Comparison of ENCODE assay signal across 24 cellular contexts in genomic region chr10:131174211-131174565, GRCh38.
DNase-seq lines count a peak whose midpoint lies in the region; ATAC-seq, FAIRE-seq and TF ChIP-seq lines count a peak whose summit lies in the region.
"Had no signal": no experiment of that assay in that cellular context is flagged by ENCODE, and none has a peak within 500 bp of the region (broad histone marks: within the 10 kb centered on the region; RNA-seq: fewer than 3 reads in every experiment).

No MANE protein-coding gene starts in this region.

- H3K36me3 ChIP-seq in H7 (replicated peaks; ENCODE audit: control insufficient read depth, insufficient read depth, low read length) = no peaks in the 10 kb centered on the region
- no peaks in the 10 kb centered on the region for H3K36me3 ChIP-seq in H1 (ENCODE audit: control insufficient read depth in 2 of 4, insufficient read depth in 4 of 4, low read length in 3 of 4)
- H3K36me3 ChIP-seq in upper lobe of right lung = no peaks in the 10 kb centered on the region
- no peaks in the 10 kb centered on the region for H3K36me3 ChIP-seq in GM23248 (ENCODE audit: low read depth)
- H3K36me3 ChIP-seq: BE2C, SJSA1 had no signal

- no peaks in the 10 kb centered on the region for H3K23me2 ChIP-seq in H1 (ENCODE audit: low read depth, low read length)

- no peak overlapping the region for H3K23ac ChIP-seq in H1 (ENCODE audit: insufficient read length)

- H3K4me1 ChIP-seq in H1 (replicated peaks in 1 of 4; ENCODE audit: control insufficient read depth in 3 of 4, insufficient read depth in 4 of 4, low read length in 3 of 4) = peaks cover 0 to 2% (median 0%) of the 10 kb centered on the region in 4 experiments; a peak in 1 of 7 replicates
- no peaks in the 10 kb centered on the region for H3K4me1 ChIP-seq in upper lobe of right lung
- H3K4me1 ChIP-seq in GM23248 (ENCODE audit: insufficient read depth) = no peaks in the 10 kb centered on the region
- H3K4me1 ChIP-seq: BE2C, Caco-2, SJSA1 had no signal

- no peak overlapping the region for H2AK5ac ChIP-seq in H1 (ENCODE audit: low read depth, low read length)

- H2BK20ac ChIP-seq in H1 (ENCODE audit: low read length) = no peak overlapping the region

- H3K14ac ChIP-seq in H1 (ENCODE audit: insufficient read length) = no peak overlapping the region

- no peaks in the 10 kb centered on the region for H3K79me2 ChIP-seq in H1 (ENCODE audit: control insufficient read depth in 1 of 2, insufficient read depth in 2 of 2, low read length in 2 of 2)
- H3K79me2 ChIP-seq in GM23248 (ENCODE audit: insufficient read depth) = no peaks in the 10 kb centered on the region

- H4K91ac ChIP-seq in H1 (replicated peaks; ENCODE audit: insufficient read length, low read length) = no peak overlapping the region

- no peaks in the 10 kb centered on the region for H3K79me1 ChIP-seq in H1 (ENCODE audit: low read depth, low read length)

- no peak overlapping the region for H2BK15ac ChIP-seq in H1 (ENCODE audit: low read length)

- H3K4me2 ChIP-seq in H1 (ENCODE audit: insufficient read depth in 1 of 2, low read depth in 2 of 2, low read length in 2 of 2) (no peak overlapping the region), GM23248 (ENCODE audit: unreplicated experiment) (no peak overlapping the region)

- peak overlapping the region; percentile 74 for H4K8ac ChIP-seq in H1 (ENCODE audit: extremely low read depth, insufficient read depth, low read length)

- peaks cover 5% of the 10 kb centered on the region; the same call in 1 of the 2 replicates for H3F3A ChIP-seq in GM23248 (ENCODE audit: insufficient read depth)

- H3K56ac ChIP-seq in H1 (replicated peaks; ENCODE audit: insufficient read length, low read depth, low read length) = no peak overlapping the region

- WGBS in H1 (ENCODE audit: extremely low coverage in 1 of 2, insufficient coverage in 1 of 2, insufficient read length in 1 of 2, insufficient replicate concordance in 2 of 2, low coverage in 1 of 2, low lambda C conversion rate in 2 of 2, missing lambda C conversion rate in 1 of 2), 2 experiments = 91% methylated on average over 13 of the region's 13 CpGs; no CpG with 5 or more reads in 1 of the 2 experiments
- WGBS in GM23248 (ENCODE audit: low coverage in 1 of 2, low lambda C conversion rate in 2 of 2, missing lambda C conversion rate in 2 of 2), 2 experiments = 39 to 55% methylated on average over 11 to 13 of the region's 13 CpGs

- H4K5ac ChIP-seq in H1 (ENCODE audit: insufficient read length, low read depth, low read length) = no peak overlapping the region

- no peak for TF ChIP-seq EP300 in H1 (IDR thresholded peaks at IDR 0.05; ENCODE audit: borderline replicate concordance in 1 of 2, low read depth in 2 of 2, low read length in 2 of 2)

- no peak for TF ChIP-seq POLR2A in H1 (IDR thresholded peaks at IDR 0.05; ENCODE audit: control extremely low read depth in 1 of 2, low read depth in 2 of 2, low read length in 2 of 2)

- H3K27ac ChIP-seq in H1 (ENCODE audit: low read depth, low read length) (no peak overlapping the region; the same call in 1 of the 2 replicates), upper lobe of right lung (no peak overlapping the region), GM23248 (no peak overlapping the region)
- H3K27ac ChIP-seq: SJSA1 had no signal

- no peak overlapping the region for H2BK12ac ChIP-seq in H1 (ENCODE audit: low read depth, low read length)

- no peak overlapping the region for H3K18ac ChIP-seq in H1 (ENCODE audit: extremely low read depth, low read length)

- no peak overlapping the region for H2BK5ac ChIP-seq in H1 (ENCODE audit: low read depth, low read length)

- H3K9ac ChIP-seq in H1 (replicated peaks in 1 of 4; ENCODE audit: extremely low read depth in 1 of 4, low read depth in 3 of 4, low read length in 3 of 4) (no peak overlapping the region), GM23248 (no peak overlapping the region)

- H4K20me1 ChIP-seq in H1 (replicated peaks in 1 of 2; ENCODE audit: control insufficient read depth in 1 of 2, insufficient read depth in 2 of 2, low read length in 2 of 2) (peaks cover 0 to 5% of the 10 kb centered on the region in 2 experiments), GM23248 (ENCODE audit: insufficient read depth) (no peaks in the 10 kb centered on the region)

- peaks cover 0 to 9% of the 10 kb centered on the region in 2 experiments; a peak in 1 of 4 replicates for H3K9me3 ChIP-seq in H1 (ENCODE audit: insufficient read depth in 2 of 2, low read depth in 1 of 2, low read length in 1 of 2)
- no peaks in the 10 kb centered on the region for H3K9me3 ChIP-seq in upper lobe of right lung
- no peaks in the 10 kb centered on the region for H3K9me3 ChIP-seq in GM23248 (ENCODE audit: low read depth)
- H3K9me3 ChIP-seq: BE2C, Caco-2 had no signal

- H2AFZ ChIP-seq in H1 (ENCODE audit: low read length) (no peak overlapping the region), GM23248 (no peak overlapping the region)

- in situ Hi-C loops in GM23248 (cut with MboI) = no loop called here

- H3K4me3 ChIP-seq in H7 (ENCODE audit: insufficient read depth, low read depth, low read length) = no peak overlapping the region
- H3K4me3 ChIP-seq in H1 (ENCODE audit: extremely low read depth in 1 of 4, insufficient read depth in 2 of 4, low read depth in 3 of 4, low read length in 4 of 4) = no peak overlapping the region
- H3K4me3 ChIP-seq in upper lobe of right lung = no peak overlapping the region
- no peak overlapping the region for H3K4me3 ChIP-seq in GM23248
- H3K4me3 ChIP-seq: GM12878, SJSA1 had no signal

- no peaks in the 10 kb centered on the region for H3K9me2 ChIP-seq in GM23248 (ENCODE audit: insufficient read depth)

- DNase-seq in H7 = peak; percentile 64
- DNase-seq in H1 (ENCODE audit: low read depth in 1 of 2, low spot score in 2 of 2) = no peak
- peak; percentile 60 for DNase-seq in posterior vena cava (ENCODE audit: low spot score)
- DNase-seq in upper lobe of right lung = peak; percentile 38
- no peak for DNase-seq in activated naive CD4-positive, alpha-beta T cell treated with Interleukin-2 at 50 U/mL for 16 hours
- DNase-seq in GM23248 = no peak
- DNase-seq: BE2C; Caco-2; CD4-positive, alpha-beta T cell; DMS 273 treated with DMSO at 0.1 percent for 48 hours; DMS79 treated with DMSO at 0.1 percent for 48 hours; HCEC 1CT; Karpas-422; MV-4-11; NCI-H1694; NCI-H2081; NCI-H2171 treated with DMSO at 0.1 percent for 48 hours; NCI-H524 treated with DMSO at 0.1 percent for 48 hours; NCI-H82; OCI-M1 had no signal

- H3K4ac ChIP-seq in H1 (replicated peaks; ENCODE audit: insufficient read length, low read depth, low read length) = no peak overlapping the region

- intact Hi-C loops in posterior vena cava (cut with DNase I) = no loop called here
- intact Hi-C loops in upper lobe of right lung (cut with DNase I) = no loop called here

- TF ChIP-seq CTCF in H1 (IDR thresholded peaks at IDR 0.05; ENCODE audit: control extremely low read depth in 1 of 3, insufficient read depth in 1 of 3, low read depth in 1 of 3, low read length in 3 of 3) (no peak), upper lobe of right lung (IDR thresholded peaks at IDR 0.05) (no peak)

- no peak for ATAC-seq in upper lobe of right lung
- no peak for ATAC-seq in HG02970 (IDR thresholded peaks at IDR 0.05; ENCODE audit: low FRiP score, unreplicated experiment)
- ATAC-seq: GM12878 had no signal

- CTCF ChIA-PET in H1 (lab: Charles Lee; ENCODE audit: partially characterized antibody) = interaction anchor here (1.3 kb wide), 1 partner anchor 13 kb away, joined by 3 read pairs; no protein-coding TSS in a partner anchor

- no peak for TF ChIP-seq RAD21 in H1 (IDR thresholded peaks at IDR 0.05 in 1 of 2, conservative IDR thresholded peaks at IDR 0.05 in 1 of 2; ENCODE audit: low read depth in 2 of 2, low read length in 2 of 2)

- no peak for FAIRE-seq in H1 (lab: Jason Lieb, UNC)
- FAIRE-seq: GM12878, RCC 7860 had no signal

- POLR2A ChIA-PET in H1 (lab: Charles Lee; ENCODE audit: partially characterized antibody) = no interaction called here

- no peak overlapping the region for H2BK120ac ChIP-seq in H1 (replicated peaks; ENCODE audit: low read depth, low read length)

- no peaks in the 10 kb centered on the region for H3K27me3 ChIP-seq in H7 (ENCODE audit: control insufficient read depth, insufficient read depth, low read length)
- peaks cover 0 to 3% (median 0%) of the 10 kb centered on the region in 4 experiments; a peak in 1 of 7 replicates for H3K27me3 ChIP-seq in H1 (replicated peaks in 1 of 4; ENCODE audit: control insufficient read depth in 3 of 4, extremely low read depth in 1 of 4, insufficient read depth in 3 of 4, low read length in 3 of 4)
- H3K27me3 ChIP-seq in upper lobe of right lung = peaks cover 4% of the 10 kb centered on the region
- H3K27me3 ChIP-seq in GM23248 (replicated peaks; ENCODE audit: insufficient read depth) = no peaks in the 10 kb centered on the region
- H3K27me3 ChIP-seq: BE2C, SJSA1 had no signal

TF ChIP-seq in H1, 55 proteins besides CTCF, POLR2A, EP300 and RAD21 (continues in another document):
- TF ChIP-seq TAF7 (optimal IDR thresholded peaks at IDR 0.05; ENCODE audit: borderline replicate concordance, low read depth, low read length) = no peak
- no peak for TF ChIP-seq SP4 (IDR thresholded peaks at IDR 0.05; ENCODE audit: low read length)
- no peak for TF ChIP-seq BCL11A (IDR thresholded peaks at IDR 0.05; ENCODE audit: low read depth in 2 of 2, low read length in 2 of 2)

Comparison
In these comparisons a context has a peak if more than half of its experiments do, and no peak if none do; other contexts are left out.
1. DNase-seq: peak in H7 (single experiment), posterior vena cava (single experiment) and upper lobe of right lung (single experiment); none in H1 (0 of 2), activated naive CD4-positive, alpha-beta T cell treated with Interleukin-2 at 50 U/mL for 16 hours (single experiment) and GM23248 (single experiment).